Comparison of ENCODE assay signal across 21 cellular contexts in the genomic region with DNA sequence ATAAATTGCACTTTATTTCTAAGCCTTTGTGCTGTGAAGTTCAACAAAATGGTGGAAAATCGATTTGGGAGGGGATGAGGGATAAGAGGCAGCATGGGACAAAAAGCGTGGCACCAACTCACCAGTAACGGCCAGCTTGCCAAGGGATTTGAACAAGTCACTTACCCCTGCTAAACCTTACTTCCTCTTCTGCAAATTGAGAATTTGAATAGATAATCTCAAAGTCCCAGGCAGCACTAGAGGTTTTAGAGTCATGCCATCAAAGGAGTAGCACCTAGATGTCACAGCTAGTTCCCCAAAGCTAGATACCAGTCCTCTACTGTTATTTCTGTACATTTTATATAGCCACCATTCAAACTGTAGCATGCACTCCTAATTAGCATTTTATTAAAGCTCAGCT.
"Had no signal": no experiment of that assay in that cellular context is flagged by ENCODE, and none has a peak within 500 bp of the region (broad histone marks: within the 10 kb centered on the region; RNA-seq: fewer than 3 reads in every experiment).

No MANE protein-coding gene starts in this region.

- H3K27me3 Mint-ChIP-seq: activated T-cell treated with anti-CD3 and anti-CD28 coated beads, Interleukin-2, amount 50 U/mL, for 24 hours; activated T-helper 17 cell treated with anti-CD3 and anti-CD28 coated beads, Interleukin-2, amount 50 U/mL, for 72 hours; brain had no signal

- H3K36me3 Mint-ChIP-seq: activated naive CD4-positive, alpha-beta T cell treated with anti-CD3 and anti-CD28 coated beads, Interleukin-2, amount 50 U/mL, for 72 hours; brain; type B pancreatic cell had no signal

- H3K4me1 Mint-ChIP-seq: activated T-helper 17 cell treated with anti-CD3 and anti-CD28 coated beads, Interleukin-2, amount 50 U/mL, for 72 hours; brain; nephron had no signal

- H3K4me1 ChIP-seq: heart right ventricle, psoas muscle, right atrium auricular region, spleen had no signal

- H3K27me3 ChIP-seq: heart right ventricle, neutrophil, ovary, right atrium auricular region, spleen had no signal

- H3K4me3 Mint-ChIP-seq: activated T-cell treated with anti-CD3 and anti-CD28 coated beads, Interleukin-2, amount 50 U/mL, for 24 hours; activated T-helper 17 cell treated with anti-CD3 and anti-CD28 coated beads, Interleukin-2, amount 50 U/mL, for 72 hours; brain; nephron; type B pancreatic cell had no signal

- DNase-seq: activated T-cell treated with anti-CD3 and anti-CD28 coated beads, Interleukin-2, amount 50 U/mL, for 24 hours; aorta; heart right ventricle; islet precursor cell; left cardiac atrium; ovary; psoas muscle; spleen; stimulated activated CD4-positive, alpha-beta T cell treated with anti-CD3 and anti-CD28 coated beads, Interleukin-4, amount 100 ng/mL, for 1 hour; stimulated activated naive CD4-positive, alpha-beta T cell treated with Interleukin-2 at 50 U/mL for 16 hours; T1000; WERI-Rb-1 had no signal

- H3K4me3 ChIP-seq: heart right ventricle, ovary, psoas muscle, right atrium auricular region, spleen, thoracic aorta had no signal

- H3K9me3 ChIP-seq: heart right ventricle, neutrophil, ovary, psoas muscle, right atrium auricular region, spleen, thoracic aorta had no signal

- H3K36me3 ChIP-seq: heart right ventricle, neutrophil, ovary, right atrium auricular region, spleen, thoracic aorta, WERI-Rb-1 had no signal

- H3K9me3 Mint-ChIP-seq: activated naive CD4-positive, alpha-beta T cell treated with anti-CD3 and anti-CD28 coated beads, Interleukin-2, amount 50 U/mL, for 72 hours; activated T-cell treated with anti-CD3 and anti-CD28 coated beads, Interleukin-2, amount 50 U/mL, for 24 hours; activated T-helper 17 cell treated with anti-CD3 and anti-CD28 coated beads, Interleukin-2, amount 50 U/mL, for 72 hours; brain; nephron; type B pancreatic cell had no signal

- H3K27ac Mint-ChIP-seq: activated naive CD4-positive, alpha-beta T cell treated with anti-CD3 and anti-CD28 coated beads, Interleukin-2, amount 50 U/mL, for 72 hours; activated T-cell treated with anti-CD3 and anti-CD28 coated beads, Interleukin-2, amount 50 U/mL, for 24 hours; activated T-helper 17 cell treated with anti-CD3 and anti-CD28 coated beads, Interleukin-2, amount 50 U/mL, for 72 hours; brain; nephron; type B pancreatic cell had no signal

- H3K27ac ChIP-seq: epithelial cell of prostate, heart right ventricle, neutrophil, ovary, psoas muscle, right atrium auricular region, spleen, thoracic aorta, WERI-Rb-1 had no signal
